In the genomic region with DNA sequence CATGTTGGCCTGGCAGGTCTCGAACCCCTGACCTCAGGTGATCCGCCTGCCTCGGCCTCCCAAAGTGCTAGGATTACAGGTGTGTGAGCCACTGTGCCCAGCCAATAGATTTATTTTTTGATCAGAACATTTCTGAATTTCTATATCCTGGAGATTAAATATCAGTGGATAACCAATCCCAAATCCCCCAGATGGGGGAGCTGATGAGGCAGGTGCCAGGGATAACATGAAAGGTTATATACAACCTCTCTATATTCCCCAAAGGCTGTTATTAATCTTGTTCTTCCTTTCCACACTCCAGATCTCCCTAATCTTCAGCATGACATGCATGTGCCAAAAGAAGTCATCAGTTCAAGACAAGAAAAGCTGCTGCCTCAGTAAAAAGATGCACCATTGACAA, we compare ENCODE assay signal across 11 cellular contexts.
DNase-seq lines count a peak whose midpoint lies in the region; ATAC-seq and TF ChIP-seq lines count a peak whose summit lies in the region.
"Had no signal": no experiment of that assay in that cellular context is flagged by ENCODE, and none has a peak within 500 bp of the region (broad histone marks: within the 10 kb centered on the region; RNA-seq: fewer than 3 reads in every experiment).

No MANE protein-coding gene starts in this region.

- H3K27ac Mint-ChIP-seq in activated naive CD8-positive, alpha-beta T cell treated with anti-CD3 and anti-CD28 coated beads, Interleukin-2, amount 50 U/mL, for 24 hours, result no peak overlapping the region
- H3K27ac Mint-ChIP-seq in activated naive CD8-positive, alpha-beta T cell treated with anti-CD3 and anti-CD28 coated beads for 36 hours, result no peak overlapping the region

- no peaks in the 10 kb centered on the region for H3K4me1 ChIP-seq in transverse colon
- H3K4me1 ChIP-seq: adrenal gland had no signal

- intact Hi-C loops in transverse colon (cut with DNase I; ENCODE audit: low total_unique reads), result no loop called here

- H3K4me3 ChIP-seq in transverse colon, result no peak overlapping the region
- H3K4me3 ChIP-seq: adrenal gland had no signal

- TF ChIP-seq EP300 in transverse colon (IDR thresholded peaks at IDR 0.05; ENCODE audit: low read depth), result no peak

- no peaks in the 10 kb centered on the region for H3K27me3 ChIP-seq in transverse colon
- H3K27me3 ChIP-seq: adrenal gland had no signal

- H3K27ac ChIP-seq in transverse colon, result no peak overlapping the region
- H3K27ac ChIP-seq: adrenal gland had no signal

- in situ Hi-C loops in transverse colon (cut with MboI; ENCODE audit: low pct_ligation_motif_present in 1 of 4, low pct_unique_long_range_greater_than_20kb in 1 of 4, low sequenced_read_pairs in 3 of 4), result no loop called here

- no peaks in the 10 kb centered on the region for H3K4me1 Mint-ChIP-seq in activated naive CD8-positive, alpha-beta T cell treated with anti-CD3 and anti-CD28 coated beads, Interleukin-2, amount 50 U/mL, for 24 hours
- peaks cover 2% of the 10 kb centered on the region for H3K4me1 Mint-ChIP-seq in activated naive CD8-positive, alpha-beta T cell treated with anti-CD3 and anti-CD28 coated beads for 36 hours

- no peaks in the 10 kb centered on the region for H3K36me3 Mint-ChIP-seq in activated naive CD8-positive, alpha-beta T cell treated with anti-CD3 and anti-CD28 coated beads, Interleukin-2, amount 50 U/mL, for 24 hours (ENCODE audit: low read depth)
- no peaks in the 10 kb centered on the region for H3K36me3 Mint-ChIP-seq in activated naive CD8-positive, alpha-beta T cell treated with anti-CD3 and anti-CD28 coated beads for 36 hours

- no peaks in the 10 kb centered on the region for H3K36me3 ChIP-seq in transverse colon
- H3K36me3 ChIP-seq: adrenal gland had no signal

- no peaks in the 10 kb centered on the region for H3K9me3 Mint-ChIP-seq in activated naive CD8-positive, alpha-beta T cell treated with anti-CD3 and anti-CD28 coated beads, Interleukin-2, amount 50 U/mL, for 24 hours
- no peaks in the 10 kb centered on the region for H3K9me3 Mint-ChIP-seq in activated naive CD8-positive, alpha-beta T cell treated with anti-CD3 and anti-CD28 coated beads for 36 hours

- peak in 2 of 5 experiments; percentile 21 to 27 for TF ChIP-seq CTCF in transverse colon (IDR thresholded peaks at IDR 0.05)

- WGBS in transverse colon (ENCODE audit: low coverage in 1 of 2), 2 donors, result 95% methylated on average over 3 of the region's 3 CpGs; no CpG with 5 or more reads in 1 of the 2 donors

- H3K9me3 ChIP-seq in transverse colon, result no peaks in the 10 kb centered on the region
- H3K9me3 ChIP-seq: adrenal gland had no signal

- TF ChIP-seq POLR2A in transverse colon (IDR thresholded peaks at IDR 0.05), result no peak

- no peak for ATAC-seq in activated naive CD8-positive, alpha-beta T cell treated with anti-CD3 and anti-CD28 coated beads, Interleukin-2, amount 50 U/mL, for 24 hours
- ATAC-seq in HG03108 (IDR thresholded peaks at IDR 0.05; ENCODE audit: unreplicated experiment) (no peak), HG02588 (IDR thresholded peaks at IDR 0.05; ENCODE audit: unreplicated experiment) (no peak)
- ATAC-seq: left lobe of liver had no signal

- peaks cover 26% of the 10 kb centered on the region for H3K27me3 Mint-ChIP-seq in activated naive CD8-positive, alpha-beta T cell treated with anti-CD3 and anti-CD28 coated beads, Interleukin-2, amount 50 U/mL, for 24 hours
- H3K27me3 Mint-ChIP-seq in activated naive CD8-positive, alpha-beta T cell treated with anti-CD3 and anti-CD28 coated beads for 36 hours, result peaks cover 29% of the 10 kb centered on the region

- DNase-seq in activated naive CD8-positive, alpha-beta T cell treated with anti-CD3 and anti-CD28 coated beads, Interleukin-2, amount 50 U/mL, for 24 hours, result peak; percentile 43
- DNase-seq in activated naive CD8-positive, alpha-beta T cell treated with anti-CD3 and anti-CD28 coated beads for 36 hours, result no peak
- DNase-seq in NCI-H1694 (lab: John Stamatoyannopoulos, UW), result peak; percentile 43
- peak; percentile 32 for DNase-seq in ecto neural progenitor cell (ENCODE audit: low spot score)
- DNase-seq in transverse colon, result peak; percentile 14
- no peak for DNase-seq in midbrain (lab: John Stamatoyannopoulos, UW)
- DNase-seq: DMS79 had no signal

- no peak overlapping the region for H3K4me3 Mint-ChIP-seq in activated naive CD8-positive, alpha-beta T cell treated with anti-CD3 and anti-CD28 coated beads, Interleukin-2, amount 50 U/mL, for 24 hours
- no peak overlapping the region for H3K4me3 Mint-ChIP-seq in activated naive CD8-positive, alpha-beta T cell treated with anti-CD3 and anti-CD28 coated beads for 36 hours

Comparison
In these comparisons a context has a peak if more than half of its experiments do, and no peak if none do; other contexts are left out.
1. DNase-seq: peak in activated naive CD8-positive, alpha-beta T cell treated with anti-CD3 and anti-CD28 coated beads, Interleukin-2, amount 50 U/mL, for 24 hours (single experiment), NCI-H1694 (single experiment), ecto neural progenitor cell (single experiment) and transverse colon (single experiment); none in activated naive CD8-positive, alpha-beta T cell treated with anti-CD3 and anti-CD28 coated beads for 36 hours (single experiment) and midbrain (single experiment).